8 cellular contexts compared by ENCODE assay signal in the genomic region with DNA sequence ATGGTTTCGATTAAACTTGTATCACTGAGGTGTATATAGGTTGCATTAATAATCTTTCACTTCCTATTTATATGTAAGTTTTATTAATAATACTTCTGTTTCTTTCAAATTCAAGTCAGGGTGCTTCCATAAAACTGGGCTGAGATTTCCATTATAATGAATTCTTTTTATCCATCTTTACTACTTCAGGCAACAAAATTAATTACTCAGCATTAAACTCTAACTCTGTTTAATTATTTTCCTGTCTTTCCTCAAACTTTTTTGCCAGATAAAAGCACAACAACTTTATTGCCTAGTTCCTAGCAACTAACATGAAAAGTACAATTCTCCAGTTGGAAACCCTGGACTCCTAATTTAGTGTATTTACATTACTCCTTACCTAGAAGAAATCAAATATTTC.
"Had no signal": no experiment of that assay in that cellular context is flagged by ENCODE, and none has a peak within 500 bp of the region (broad histone marks: within the 10 kb centered on the region; RNA-seq: fewer than 3 reads in every experiment).

No MANE protein-coding gene starts in this region.

- H2AFZ ChIP-seq: GM23248 had no signal

- ATAC-seq: HCT116 had no signal

- H3K4me3 ChIP-seq: GM23248, HAP-1 had no signal

- DNase-seq: GM23248, GOT3, H7, HFFc6, KG1 had no signal

- H3K36me3 ChIP-seq: HAP-1 had no signal

- FAIRE-seq: HTR-8/SVneo had no signal

- H3K27ac ChIP-seq: GM23248 had no signal

- H3K9ac ChIP-seq: GM23248 had no signal

- H3K9me3 ChIP-seq: HAP-1 had no signal
